Comparison of ENCODE assay signal across 10 cellular contexts in genomic region chr3:152356870-152357276, GRCh38.
DNase-seq lines count a peak whose midpoint lies in the region; ATAC-seq and TF ChIP-seq lines count a peak whose summit lies in the region.
"Had no signal": no experiment of that assay in that cellular context is flagged by ENCODE, and none has a peak within 500 bp of the region (broad histone marks: within the 10 kb centered on the region; RNA-seq: fewer than 3 reads in every experiment).

No MANE protein-coding gene starts in this region.

- TF ChIP-seq POLR2A in gastrocnemius medialis (IDR thresholded peaks at IDR 0.05) = no peak

- intact Hi-C loops in gastrocnemius medialis (cut with DNase I; ENCODE audit: low total_unique reads) (no loop called here), left lung (cut with DNase I) (no loop called here), aorta (cut with DNase I) (no loop called here)

- H3K9me3 ChIP-seq in gastrocnemius medialis (no peaks in the 10 kb centered on the region), left lung (no peaks in the 10 kb centered on the region), aorta (ENCODE audit: control insufficient read depth, low read length) (no peaks in the 10 kb centered on the region)

- H3K27ac ChIP-seq in gastrocnemius medialis (peak overlapping the region; percentile 73 to 95 (median 86)), left lung (no peak overlapping the region), aorta (ENCODE audit: low read depth in 1 of 2, low read length in 2 of 2) (no peak overlapping the region)

- ATAC-seq in GM18873 (IDR thresholded peaks at IDR 0.05; ENCODE audit: low FRiP score, unreplicated experiment) (peak; percentile 70), GM21825 (IDR thresholded peaks at IDR 0.05; ENCODE audit: unreplicated experiment) (peak; percentile 66), HG03469 (IDR thresholded peaks at IDR 0.05; ENCODE audit: unreplicated experiment) (peak; percentile 50), gastrocnemius medialis (no peak), left lung (no peak), aorta (ENCODE audit: low FRiP score) (no peak)

- H3K4me3 ChIP-seq in gastrocnemius medialis (no peak overlapping the region), left lung (no peak overlapping the region), aorta (ENCODE audit: low read length in 2 of 2) (no peak overlapping the region)

- DNase-seq in gastrocnemius medialis (no peak), left lung (no peak), aorta (no peak), NCI-H226 (no peak)
- DNase-seq: activated CD4-positive, alpha-beta T cell treated with anti-CD3 and anti-CD28 coated beads for 48 hours; dermis blood vessel endothelial cell; KBM-7 had no signal

- TF ChIP-seq CTCF in gastrocnemius medialis (IDR thresholded peaks at IDR 0.05 in 4 of 5, conservative IDR thresholded peaks at IDR 0.05 in 1 of 5) (no peak), left lung (IDR thresholded peaks at IDR 0.05) (no peak)

- peaks cover 82 to 95% of the 10 kb centered on the region in 2 donors for H3K4me1 ChIP-seq in gastrocnemius medialis
- peaks cover 4 to 32% of the 10 kb centered on the region in 2 donors for H3K4me1 ChIP-seq in left lung
- H3K4me1 ChIP-seq in aorta (ENCODE audit: control insufficient read depth in 1 of 2, insufficient read depth in 2 of 2, low read length in 2 of 2) = peaks cover 0 to 13% of the 10 kb centered on the region in 2 donors

- in situ Hi-C loops in gastrocnemius medialis (cut with MboI; ENCODE audit: low sequenced_read_pairs in 4 of 4) = no loop called here

- H3K36me3 ChIP-seq in gastrocnemius medialis = no peaks in the 10 kb centered on the region
- no peaks in the 10 kb centered on the region for H3K36me3 ChIP-seq in left lung
- H3K36me3 ChIP-seq in aorta (ENCODE audit: control insufficient read depth in 1 of 2, insufficient read depth in 2 of 2, low read length in 1 of 2) = no peaks in the 10 kb centered on the region

- WGBS in aorta, 2 donors = 65 to 82% methylated on average over 2 of the region's 2 CpGs

- no peaks in the 10 kb centered on the region for H3K27me3 ChIP-seq in gastrocnemius medialis
- no peaks in the 10 kb centered on the region for H3K27me3 ChIP-seq in left lung
- no peaks in the 10 kb centered on the region for H3K27me3 ChIP-seq in aorta (ENCODE audit: control insufficient read depth in 1 of 2, insufficient read depth in 2 of 2, low read length in 1 of 2)

Comparison
In these comparisons a context has a peak if more than half of its experiments do, and no peak if none do; other contexts are left out.
1. ATAC-seq: peak in GM18873 (single experiment), GM21825 (single experiment) and HG03469 (single experiment); none in gastrocnemius medialis (0 of 2), left lung (single experiment) and aorta (single experiment).
2. H3K27ac ChIP-seq: peak in gastrocnemius medialis (4 of 4); none in left lung (0 of 2) and aorta (0 of 2).